ENCODE assay signal across 7 cellular contexts in genomic region chr1:19816737-19817086, GRCh38. TPM values are rescaled to one million over a fixed set of nuclear protein-coding genes. Genes with fewer than 3 reads are reported as not detected.
"Had no signal": no experiment of that assay in that cellular context is flagged by ENCODE, and none has a peak within 500 bp of the region (broad histone marks: within the 10 kb centered on the region; RNA-seq: fewer than 3 reads in every experiment).

No MANE protein-coding gene starts in this region.

RNA-seq across cellular contexts. Expression of gene RNF186, which starts 1.6 kb away (rescaled TPM):
- total RNA-seq: cardiac septum; dermis blood vessel endothelial cell; mammary epithelial cell; natural killer cell treated with Interleukin-12 subunit alpha and Interleukin-12 subunit beta and Interleukin-15 and Interleukin-18, amount 100 ng/mL, for 72 hours; occipital lobe; prostate gland; thoracic aorta had no signal
- polyA plus RNA-seq: mammary epithelial cell had no signal
